ENCODE assay signal across 8 cellular contexts in the genomic region with DNA sequence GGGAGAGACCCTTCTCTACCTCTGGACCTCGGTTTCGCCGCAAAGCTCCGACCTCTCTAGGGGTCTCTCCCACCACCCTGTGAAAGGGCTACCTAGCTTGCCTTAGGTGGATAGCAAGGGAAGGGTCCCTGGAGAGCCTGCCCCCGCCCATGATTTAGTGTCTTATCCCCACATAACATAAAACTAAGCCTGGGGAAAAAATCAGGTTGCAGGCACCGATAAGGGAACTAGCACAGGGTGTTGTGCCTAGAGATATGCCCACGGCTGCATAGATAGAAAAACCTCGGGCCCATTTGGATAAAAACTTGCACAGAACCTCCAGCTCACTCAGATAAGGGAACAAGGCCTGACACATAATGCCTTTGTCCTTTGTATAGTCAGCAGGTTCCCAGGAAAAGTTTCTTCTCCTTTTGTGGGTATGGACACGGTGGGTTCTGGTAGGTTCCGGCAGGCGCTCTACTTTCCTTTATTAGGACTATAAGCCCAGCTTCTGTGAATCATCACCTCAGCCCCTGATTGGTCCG. TPM values are rescaled to one million over a fixed set of nuclear protein-coding genes. Genes with fewer than 3 reads are reported as not detected.
DNase-seq lines count a peak whose midpoint lies in the region; ATAC-seq, FAIRE-seq and TF ChIP-seq lines count a peak whose summit lies in the region.

No MANE protein-coding gene starts in this region.

- H3K4me1 ChIP-seq in HAP-1 (peaks cover 16% of the 10 kb centered on the region), iPS-18a (ENCODE audit: control insufficient read depth, low read depth, low read length) (peaks cover 15% of the 10 kb centered on the region)

- DNase-seq in HAP-1 (ENCODE audit: low spot score in 2 of 2) (no peak), WERI-Rb-1 (no peak), GM12892 (ENCODE audit: insufficient read length) (no peak), GF-D8 (lab: John Stamatoyannopoulos, UW) (no peak)
- no peak for DNase-seq in stimulated activated naive B cell treated with anti-CD40 and anti-IgM and Interleukin-4, amounts not matched to agents 10 μg/mL and 1 μg/mL and 100 μg/mL, for 72 hours
- no peak for DNase-seq in activated naive CD4-positive, alpha-beta T cell treated with anti-CD3 and anti-CD28 coated beads, Interleukin-2, amount 10 ng/mL, durations not matched to agents 7 days and 5 days

- TF ChIP-seq CTCF in WERI-Rb-1 (IDR thresholded peaks at IDR 0.05; ENCODE audit: low read depth, low read length), result no peak

- H3K27ac Mint-ChIP-seq in stimulated activated naive B cell treated with anti-CD40 and anti-IgM and Interleukin-4, amounts not matched to agents 10 μg/mL and 1 μg/mL and 100 μg/mL, for 72 hours, result no peak overlapping the region
- H3K27ac Mint-ChIP-seq in activated naive CD4-positive, alpha-beta T cell treated with anti-CD3 and anti-CD28 coated beads, Interleukin-2, amount 10 ng/mL, durations not matched to agents 7 days and 5 days, result no peak overlapping the region

- in situ Hi-C loops in HAP-1 (cut with MboI; ENCODE audit: low sequenced_read_pairs), result no loop called here

- H3K36me3 ChIP-seq in HAP-1 (replicated peaks) (no peaks in the 10 kb centered on the region), WERI-Rb-1 (peaks cover 5% of the 10 kb centered on the region; the same call in 1 of the 2 replicates), iPS-18a (ENCODE audit: control insufficient read depth, low read depth, low read length) (no peaks in the 10 kb centered on the region)

- H3K36me3 Mint-ChIP-seq in stimulated activated naive B cell treated with anti-CD40 and anti-IgM and Interleukin-4, amounts not matched to agents 10 μg/mL and 1 μg/mL and 100 μg/mL, for 72 hours, result peaks cover 0 to under 1% of the 10 kb centered on the region in 2 donors
- peaks cover 3% of the 10 kb centered on the region for H3K36me3 Mint-ChIP-seq in activated naive CD4-positive, alpha-beta T cell treated with anti-CD3 and anti-CD28 coated beads, Interleukin-2, amount 10 ng/mL, durations not matched to agents 7 days and 5 days

- H3K4me1 Mint-ChIP-seq in stimulated activated naive B cell treated with anti-CD40 and anti-IgM and Interleukin-4, amounts not matched to agents 10 μg/mL and 1 μg/mL and 100 μg/mL, for 72 hours, result peaks cover 10 to 17% of the 10 kb centered on the region in 2 donors
- H3K4me1 Mint-ChIP-seq in activated naive CD4-positive, alpha-beta T cell treated with anti-CD3 and anti-CD28 coated beads, Interleukin-2, amount 10 ng/mL, durations not matched to agents 7 days and 5 days, result no peaks in the 10 kb centered on the region

- peak overlapping the region; percentile 63 for H3K4me3 ChIP-seq in HAP-1
- H3K4me3 ChIP-seq in WERI-Rb-1 (ENCODE audit: low read depth, low read length), result peak overlapping the region; percentile 89
- peak overlapping the region; percentile 90 for H3K4me3 ChIP-seq in iPS-18a (ENCODE audit: low read length)

- FAIRE-seq in GM12892 (lab: Jason Lieb, UNC), result no peak

- TF ChIP-seq POLR2A in GM12892 (IDR thresholded peaks at IDR 0.05; ENCODE audit: low read depth, low read length), result no peak

- CTCF ChIA-PET in activated naive CD4-positive, alpha-beta T cell treated with anti-CD3 and anti-CD28 coated beads, Interleukin-2, amount 10 ng/mL, durations not matched to agents 7 days and 5 days (lab: Charles Lee), result interaction anchor here (0.7 kb wide), 1 partner anchor 399 kb away, joined by 3 read pairs; no protein-coding TSS in a partner anchor

- H3K27ac ChIP-seq in WERI-Rb-1, result peak overlapping the region; percentile 99
- H3K27ac ChIP-seq in iPS-18a (ENCODE audit: low read length), result peak overlapping the region; percentile 100

- H3K9me3 Mint-ChIP-seq in stimulated activated naive B cell treated with anti-CD40 and anti-IgM and Interleukin-4, amounts not matched to agents 10 μg/mL and 1 μg/mL and 100 μg/mL, for 72 hours, result peaks cover 0 to 3% of the 10 kb centered on the region in 2 donors
- peaks cover 9% of the 10 kb centered on the region for H3K9me3 Mint-ChIP-seq in activated naive CD4-positive, alpha-beta T cell treated with anti-CD3 and anti-CD28 coated beads, Interleukin-2, amount 10 ng/mL, durations not matched to agents 7 days and 5 days

- peak overlapping the region; percentile 100 for H3K9ac ChIP-seq in iPS-18a (ENCODE audit: low read length)

- peak; percentile 1 to 3 for ATAC-seq in stimulated activated naive B cell treated with anti-CD40 and anti-IgM and Interleukin-4, amounts not matched to agents 10 μg/mL and 1 μg/mL and 100 μg/mL, for 72 hours (replicated peaks)
- ATAC-seq in GM21381 (IDR thresholded peaks at IDR 0.05; ENCODE audit: unreplicated experiment), result no peak

- H3K4me3 Mint-ChIP-seq in stimulated activated naive B cell treated with anti-CD40 and anti-IgM and Interleukin-4, amounts not matched to agents 10 μg/mL and 1 μg/mL and 100 μg/mL, for 72 hours, result no peak overlapping the region
- H3K4me3 Mint-ChIP-seq in activated naive CD4-positive, alpha-beta T cell treated with anti-CD3 and anti-CD28 coated beads, Interleukin-2, amount 10 ng/mL, durations not matched to agents 7 days and 5 days, result no peak overlapping the region

- no peaks in the 10 kb centered on the region for H3K9me3 ChIP-seq in HAP-1
- H3K9me3 ChIP-seq in WERI-Rb-1 (ENCODE audit: severe bottlenecking), result no peaks in the 10 kb centered on the region
- H3K9me3 ChIP-seq in iPS-18a (ENCODE audit: control insufficient read depth, low read depth, low read length), result no peaks in the 10 kb centered on the region

- H3K27me3 Mint-ChIP-seq in stimulated activated naive B cell treated with anti-CD40 and anti-IgM and Interleukin-4, amounts not matched to agents 10 μg/mL and 1 μg/mL and 100 μg/mL, for 72 hours, result no peaks in the 10 kb centered on the region
- no peaks in the 10 kb centered on the region for H3K27me3 Mint-ChIP-seq in activated naive CD4-positive, alpha-beta T cell treated with anti-CD3 and anti-CD28 coated beads, Interleukin-2, amount 10 ng/mL, durations not matched to agents 7 days and 5 days

- H3K27me3 ChIP-seq in HAP-1 (ENCODE audit: low read depth), result no peaks in the 10 kb centered on the region
- no peaks in the 10 kb centered on the region for H3K27me3 ChIP-seq in WERI-Rb-1 (ENCODE audit: insufficient read depth, low read depth, severe bottlenecking)
- no peaks in the 10 kb centered on the region for H3K27me3 ChIP-seq in iPS-18a (ENCODE audit: control insufficient read depth, insufficient read depth, low read length)

RNA-seq across cellular contexts. Expression of a gene that starts 0.8 kb away (rescaled TPM):
- 1.6 TPM for polyA plus RNA-seq in GM12892 (2012; ENCODE audit: missing spikeins)

RNA-seq across cellular contexts. Expression of a gene that starts 14.6 kb away (rescaled TPM):
- polyA plus RNA-seq in GM12892 (2012; ENCODE audit: missing spikeins), result 3.2 TPM

RNA-seq across cellular contexts. Expression of a gene that starts 53.7 kb away (rescaled TPM):
- polyA plus RNA-seq in GM12892 (2012; ENCODE audit: missing spikeins), result 3.0 TPM
